ENCODE assay signal across 16 cellular contexts in the genomic region with DNA sequence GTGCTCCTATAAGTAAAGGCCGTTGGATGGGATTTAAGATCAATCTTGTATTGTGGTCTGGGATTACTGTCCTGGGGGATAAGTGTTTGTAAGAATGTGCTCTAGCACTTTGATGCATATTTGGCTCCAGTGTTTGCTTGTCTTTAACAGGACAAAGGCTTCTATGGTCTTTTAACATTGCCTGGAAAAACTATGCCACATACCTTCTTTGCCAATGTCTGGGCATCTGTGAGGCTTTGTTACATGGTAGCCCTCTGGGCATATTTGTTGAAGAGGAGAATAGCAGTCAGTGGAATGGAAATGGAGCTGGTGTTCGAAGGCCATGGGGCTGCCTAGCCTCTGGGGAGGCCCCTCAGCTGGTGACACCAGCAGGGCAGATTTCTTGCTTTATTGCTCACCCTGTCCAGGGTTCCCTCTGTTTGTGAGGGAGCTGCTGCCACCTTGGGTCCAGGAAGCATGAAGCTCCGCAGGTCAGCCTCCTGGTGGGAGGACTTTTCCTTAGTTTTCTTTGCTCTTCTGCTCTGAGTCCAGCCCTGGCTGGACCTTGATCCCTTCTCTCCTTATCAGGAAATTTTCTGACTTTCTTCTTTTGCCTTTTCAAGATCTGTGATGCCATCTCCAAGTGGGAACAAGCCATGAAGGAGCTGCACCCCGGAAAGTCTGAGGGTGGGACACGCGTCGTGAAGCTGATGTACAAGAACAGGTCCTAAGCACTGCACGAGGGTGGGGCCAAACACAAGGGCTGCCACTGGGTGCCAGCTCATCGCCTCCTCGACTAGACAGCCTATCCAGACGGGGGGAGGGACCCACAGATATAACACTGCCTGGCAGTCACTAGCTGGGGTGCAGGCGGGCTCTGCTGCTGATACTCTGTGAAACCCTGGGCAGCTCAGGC.
"Had no signal": no experiment of that assay in that cellular context is flagged by ENCODE, and none has a peak within 500 bp of the region (broad histone marks: within the 10 kb centered on the region; RNA-seq: fewer than 3 reads in every experiment).

No MANE protein-coding gene starts in this region.

- H3K4me1 Mint-ChIP-seq: nephron; stimulated activated naive CD8-positive, alpha-beta T cell treated with anti-CD3 and anti-CD28 coated beads, Interleukin-15, amount 100 ng/mL, for 72 hours; WTC11 had no signal

- DNase-seq: activated CD4-positive, alpha-beta T cell treated with anti-CD3 and anti-CD28 coated beads for 48 hours; activated CD8-positive, alpha-beta T cell treated with anti-CD3 and anti-CD28 coated beads, Interleukin-2, amount 10 ng/mL, durations not matched to agents 7 days and 5 days; activated naive CD4-positive, alpha-beta T cell treated with anti-CD3 and anti-CD28 coated beads, Interleukin-2, amount 50 U/mL, for 16 hours; central memory CD4-positive, alpha-beta T cell; cortex of kidney; effector memory CD8-positive, alpha-beta T cell; erythroblast; psoas muscle; stimulated activated CD4-positive, alpha-beta T cell treated with anti-CD3 and anti-CD28 coated beads, Interleukin-4, amount 100 ng/mL, for 24 hours; stimulated activated naive CD8-positive, alpha-beta T cell treated with anti-CD3 and anti-CD28 coated beads, Interleukin-15, amount 100 ng/mL, for 72 hours; T-helper 9 cell had no signal

- H3K27ac ChIP-seq: adrenal gland, psoas muscle, thoracic aorta had no signal

- H3K9me3 ChIP-seq: adrenal gland, psoas muscle, thoracic aorta had no signal

- H3K27me3 ChIP-seq: adrenal gland had no signal

- H3K27me3 Mint-ChIP-seq: stimulated activated naive CD8-positive, alpha-beta T cell treated with anti-CD3 and anti-CD28 coated beads, Interleukin-15, amount 100 ng/mL, for 72 hours had no signal

- H3K4me3 ChIP-seq: adrenal gland, psoas muscle, thoracic aorta had no signal

- ATAC-seq: activated CD8-positive, alpha-beta T cell treated with anti-CD3 and anti-CD28 coated beads, Interleukin-2, amount 10 ng/mL, durations not matched to agents 7 days and 5 days; effector memory CD8-positive, alpha-beta T cell; left lobe of liver; psoas muscle; stimulated activated naive CD8-positive, alpha-beta T cell treated with anti-CD3 and anti-CD28 coated beads, Interleukin-15, amount 100 ng/mL, for 72 hours; WTC11 had no signal

- H3K27ac Mint-ChIP-seq: activated CD8-positive, alpha-beta T cell treated with anti-CD3 and anti-CD28 coated beads, Interleukin-2, amount 10 ng/mL, durations not matched to agents 7 days and 5 days; effector memory CD8-positive, alpha-beta T cell; WTC11 had no signal

- H3K4me1 ChIP-seq: adrenal gland, psoas muscle had no signal

- H3K9me3 Mint-ChIP-seq: effector memory CD8-positive, alpha-beta T cell; nephron; stimulated activated naive CD8-positive, alpha-beta T cell treated with anti-CD3 and anti-CD28 coated beads, Interleukin-15, amount 100 ng/mL, for 72 hours; WTC11 had no signal

- H3K4me3 Mint-ChIP-seq: activated CD8-positive, alpha-beta T cell treated with anti-CD3 and anti-CD28 coated beads, Interleukin-2, amount 10 ng/mL, durations not matched to agents 7 days and 5 days; effector memory CD8-positive, alpha-beta T cell; nephron; stimulated activated naive CD8-positive, alpha-beta T cell treated with anti-CD3 and anti-CD28 coated beads, Interleukin-15, amount 100 ng/mL, for 72 hours; WTC11 had no signal
